Comparison of ENCODE assay signal across 10 cellular contexts in genomic region chr6:19839237-19839546, GRCh38. TPM values are rescaled to one million over a fixed set of nuclear protein-coding genes. Genes with fewer than 3 reads are reported as not detected.
DNase-seq lines count a peak whose midpoint lies in the region; ATAC-seq and TF ChIP-seq lines count a peak whose summit lies in the region.
"Had no signal": no experiment of that assay in that cellular context is flagged by ENCODE, and none has a peak within 500 bp of the region (broad histone marks: within the 10 kb centered on the region; RNA-seq: fewer than 3 reads in every experiment).

No MANE protein-coding gene starts in this region.

- H3K9me2 ChIP-seq in PC-3 (replicated peaks; ENCODE audit: low read length): no peaks in the 10 kb centered on the region

- CTCF ChIA-PET in PC-3 (lab: Charles Lee): no interaction called here

- H3K79me2 ChIP-seq in PC-3 (ENCODE audit: low read length): no peaks in the 10 kb centered on the region

- DNase-seq in AG10803 (ENCODE audit: low read depth) (no peak), PC-3 (no peak), foreskin fibroblast (no peak), neuronal stem cell (ENCODE audit: low spot score) (no peak), superior temporal gyrus (ENCODE audit: extremely low spot score) (no peak), NCI-H524 (lab: John Stamatoyannopoulos, UW) (no peak)
- DNase-seq: activated CD4-positive, alpha-beta memory T cell treated with anti-CD3 and anti-CD28 coated beads, Interleukin-2, amount 10 ng/mL, durations not matched to agents 7 days and 5 days had no signal

- BruUV-seq in PC-3 (replicated peaks; lab: Mats Ljungman, UMichigan): no TSS peak

- no peak overlapping the region for H3K14ac ChIP-seq in neuronal stem cell (ENCODE audit: low read length)

- H3K4me2 ChIP-seq in PC-3 (ENCODE audit: low read length): peak overlapping the region; percentile 97
- H3K4me2 ChIP-seq in neuronal stem cell (ENCODE audit: insufficient read depth, low read length, poor library complexity, severe bottlenecking): peak overlapping the region; percentile 83

- H2AK5ac ChIP-seq in neuronal stem cell (ENCODE audit: low read depth, low read length): no peak overlapping the region

- H3K27ac ChIP-seq in PC-3 (ENCODE audit: low read length) (no peak overlapping the region), neuronal stem cell (replicated peaks; ENCODE audit: low read length) (no peak overlapping the region)

- no peak overlapping the region for H3K18ac ChIP-seq in neuronal stem cell (ENCODE audit: low read length)

- WGBS in neuronal stem cell (ENCODE audit: extremely low coverage in 2 of 2, insufficient read length in 2 of 2, insufficient replicate concordance in 1 of 2), 2 donors: no CpG with 5 or more reads among the region's 7 CpGs

- peaks cover 10% of the 10 kb centered on the region for H3K79me1 ChIP-seq in neuronal stem cell (ENCODE audit: low read depth, low read length)

- H2BK12ac ChIP-seq in neuronal stem cell (ENCODE audit: low read length): no peak overlapping the region

- POLR2A ChIA-PET in PC-3 (lab: Charles Lee; ENCODE audit: unreplicated experiment): no interaction called here

- no peak overlapping the region for H2BK15ac ChIP-seq in neuronal stem cell (ENCODE audit: low read length)

- no peaks in the 10 kb centered on the region for H3K9me3 ChIP-seq in PC-3 (ENCODE audit: low read length)
- no peaks in the 10 kb centered on the region for H3K9me3 ChIP-seq in neuronal stem cell (replicated peaks in 1 of 2; ENCODE audit: control insufficient read depth in 2 of 2, insufficient read depth in 1 of 2, low read depth in 1 of 2, low read length in 2 of 2)

- intact Hi-C loops in PC-3 (cut with micrococcal nuclease): no loop called here

- no peak overlapping the region for H4K91ac ChIP-seq in neuronal stem cell (ENCODE audit: low read depth, low read length, poor library complexity)

- H3K27me3 ChIP-seq in PC-3 (ENCODE audit: low read length): peaks cover 7% of the 10 kb centered on the region
- no peaks in the 10 kb centered on the region for H3K27me3 ChIP-seq in neuronal stem cell (ENCODE audit: control insufficient read depth in 3 of 3, insufficient read depth in 3 of 3, low read depth in 1 of 3, low read length in 3 of 3)

- peak overlapping the region; percentile 47; the same call in 1 of the 2 replicates for H3K9ac ChIP-seq in PC-3 (ENCODE audit: low read length)
- no peak overlapping the region for H3K9ac ChIP-seq in neuronal stem cell (ENCODE audit: low read depth, low read length, poor library complexity)

- H2AFZ ChIP-seq in PC-3 (ENCODE audit: low read length) (peak overlapping the region; percentile 90), neuronal stem cell (ENCODE audit: low read length) (peak overlapping the region; percentile 68)

- no peaks in the 10 kb centered on the region for H3F3A ChIP-seq in PC-3 (ENCODE audit: low read length, unreplicated experiment)

- peaks cover 12% of the 10 kb centered on the region; the same call in 1 of the 2 replicates for H3K4me1 ChIP-seq in PC-3 (ENCODE audit: insufficient read depth, low read length)
- H3K4me1 ChIP-seq in neuronal stem cell (ENCODE audit: control insufficient read depth in 2 of 2, insufficient read depth in 1 of 2, low read depth in 1 of 2, low read length in 2 of 2): peaks cover 3 to 27% of the 10 kb centered on the region in 2 donors

- H4K8ac ChIP-seq in neuronal stem cell (ENCODE audit: low read depth, low read length): no peak overlapping the region

- ATAC-seq in PC-3: no peak
- ATAC-seq in HG03135 (IDR thresholded peaks at IDR 0.05; ENCODE audit: unreplicated experiment): no peak
- ATAC-seq in GM21423 (IDR thresholded peaks at IDR 0.05; ENCODE audit: unreplicated experiment): no peak
- ATAC-seq: sciatic nerve had no signal

- H2BK120ac ChIP-seq in neuronal stem cell (ENCODE audit: low read depth, low read length): no peak overlapping the region

- no peak overlapping the region for H3K23ac ChIP-seq in neuronal stem cell (ENCODE audit: low read depth, low read length, poor library complexity)

- H3K4ac ChIP-seq in neuronal stem cell (ENCODE audit: low read length): no peak overlapping the region

- H3K4me3 ChIP-seq in AG10803 (ENCODE audit: low read length) (peak overlapping the region; percentile 78), PC-3 (ENCODE audit: low read length) (peak overlapping the region; percentile 83), foreskin fibroblast (ENCODE audit: low read depth in 1 of 2, low read length in 2 of 2) (peak overlapping the region; percentile 66 to 71), neuronal stem cell (ENCODE audit: low read length in 2 of 2) (peak overlapping the region; percentile 91 to 94)

- no peak for TF ChIP-seq CTCF in AG10803 (conservative IDR thresholded peaks at IDR 0.05; ENCODE audit: low read length)
- no peak for TF ChIP-seq CTCF in PC-3 (conservative IDR thresholded peaks at IDR 0.05; ENCODE audit: low read depth, low read length)
- TF ChIP-seq CTCF in foreskin fibroblast (IDR thresholded peaks at IDR 0.05; ENCODE audit: low read depth, low read length): no peak

- H2BK5ac ChIP-seq in neuronal stem cell (ENCODE audit: low read length): no peak overlapping the region

- H4K20me1 ChIP-seq in PC-3 (ENCODE audit: low read length): no peaks in the 10 kb centered on the region

- H3K36me3 ChIP-seq in PC-3 (ENCODE audit: low read depth, low read length) (no peaks in the 10 kb centered on the region), neuronal stem cell (replicated peaks in 1 of 2; ENCODE audit: control insufficient read depth in 2 of 2, insufficient read depth in 2 of 2, low read length in 2 of 2) (peaks cover 0 to 23% of the 10 kb centered on the region in 2 donors)

RNA-seq across cellular contexts. Expression of gene ID4, which starts 2.0 kb away (rescaled TPM):
- 1.2 and 1.4 TPM in 2 replicates for total RNA-seq in PC-3 (2014; rRNA removed)
- 29.8 TPM for polyA plus RNA-seq in neuronal stem cell (2013, experiment 1 of 2)
- 29.5 TPM for polyA plus RNA-seq in neuronal stem cell (2013, experiment 2 of 2)
- total RNA-seq: activated CD4-positive, alpha-beta memory T cell treated with anti-CD3 and anti-CD28 coated beads, Interleukin-2, amount 10 ng/mL, durations not matched to agents 7 days and 5 days had no signal
